In genomic region chr10:58701398-58702135, GRCh38 we compare ENCODE assay signal across 13 cellular contexts.
DNase-seq lines count a peak whose midpoint lies in the region; TF ChIP-seq lines count a peak whose summit lies in the region.
"Had no signal": no experiment of that assay in that cellular context is flagged by ENCODE, and none has a peak within 500 bp of the region (broad histone marks: within the 10 kb centered on the region; RNA-seq: fewer than 3 reads in every experiment).

No MANE protein-coding gene starts in this region.

- TF ChIP-seq POLR2A in breast epithelium (IDR thresholded peaks at IDR 0.05), result no peak

- H3K27me3 Mint-ChIP-seq in HFFc6 (ENCODE audit: insufficient read depth) (peaks cover 3% of the 10 kb centered on the region), H9 (ENCODE audit: low read depth) (no peaks in the 10 kb centered on the region)

- H2BK120ac ChIP-seq in H9 (ENCODE audit: low read depth, low read length, poor library complexity, severe bottlenecking), result no peak overlapping the region

- no peak overlapping the region for H2BK5ac ChIP-seq in H9 (ENCODE audit: insufficient read length, low read length)

- TF ChIP-seq CTCF in HFFc6 (IDR thresholded peaks at IDR 0.05) (no peak), breast epithelium (IDR thresholded peaks at IDR 0.05) (no peak), right atrium auricular region (IDR thresholded peaks at IDR 0.05) (no peak), H9 (conservative IDR thresholded peaks at IDR 0.05) (no peak)

- H3K27me3 ChIP-seq in breast epithelium, result no peaks in the 10 kb centered on the region
- H3K27me3 ChIP-seq in right atrium auricular region, result no peaks in the 10 kb centered on the region
- no peaks in the 10 kb centered on the region for H3K27me3 ChIP-seq in subcutaneous abdominal adipose tissue (ENCODE audit: control insufficient read depth in 5 of 5, insufficient read depth in 4 of 5, low read length in 5 of 5)
- no peaks in the 10 kb centered on the region for H3K27me3 ChIP-seq in H9 (ENCODE audit: insufficient read depth, low read length)
- H3K27me3 ChIP-seq: ovary had no signal

- no peaks in the 10 kb centered on the region for H3K23me2 ChIP-seq in H9 (ENCODE audit: insufficient read length, low read depth, low read length, poor library complexity, severe bottlenecking)

- no peaks in the 10 kb centered on the region for H3K79me2 ChIP-seq in H9 (ENCODE audit: insufficient read depth, low read length)

- H3K27ac Mint-ChIP-seq in HFFc6, result peak overlapping the region; percentile 90
- no peak overlapping the region for H3K27ac Mint-ChIP-seq in H9
- H3K27ac Mint-ChIP-seq: activated naive CD8-positive, alpha-beta T cell had no signal

- no peaks in the 10 kb centered on the region for H3K79me1 ChIP-seq in H9 (ENCODE audit: insufficient read depth, low read depth, low read length, poor library complexity, severe bottlenecking)

- H2AK5ac ChIP-seq in H9 (ENCODE audit: insufficient read length, low read length), result no peak overlapping the region

- H3K36me3 ChIP-seq in breast epithelium (no peaks in the 10 kb centered on the region), right atrium auricular region (no peaks in the 10 kb centered on the region), subcutaneous abdominal adipose tissue (ENCODE audit: control insufficient read depth in 5 of 5, insufficient read depth in 5 of 5, low read length in 5 of 5) (no peaks in the 10 kb centered on the region)
- H3K36me3 ChIP-seq: ovary had no signal

- no CpG with 5 or more reads among the region's 7 CpGs for WGBS in H9 (ENCODE audit: extremely low coverage, insufficient read length, low lambda C conversion rate)

- no peak overlapping the region for H4K8ac ChIP-seq in H9 (replicated peaks; ENCODE audit: insufficient read length, low read depth, low read length)

- DNase-seq in HFFc6, result peak; percentile 76
- DNase-seq in breast epithelium (ENCODE audit: low spot score in 2 of 2), result peak in 1 of 2 donors; percentile 26
- DNase-seq in right atrium auricular region (ENCODE audit: low spot score), result no peak
- no peak for DNase-seq in H9
- no peak for DNase-seq in HT-29 (ENCODE audit: low spot score)
- no peak for DNase-seq in NCI-H128 (lab: John Stamatoyannopoulos, UW; ENCODE audit: unreplicated experiment)
- DNase-seq in hypothalamus (lab: John Stamatoyannopoulos, UW), result no peak
- DNase-seq: activated CD4-positive, alpha-beta T cell treated with anti-CD3 and anti-CD28 coated beads, Interleukin-2, amount 50 U/mL, for 4 hours; NCI-H1436 treated with DMSO at 0.1 percent for 48 hours; NCI-H82 had no signal

- no peak overlapping the region for H3K23ac ChIP-seq in H9 (ENCODE audit: insufficient read length, low read depth, low read length)

- no peak overlapping the region for H3K4ac ChIP-seq in H9 (ENCODE audit: low read depth, low read length)

- H2BK15ac ChIP-seq in H9 (ENCODE audit: low read depth, low read length), result no peak overlapping the region

- H4K91ac ChIP-seq in H9 (ENCODE audit: insufficient read length, low read depth, low read length), result no peak overlapping the region

- no peak overlapping the region for H3K18ac ChIP-seq in H9 (ENCODE audit: insufficient read length, low read depth, low read length)

- H4K20me1 ChIP-seq in H9 (ENCODE audit: control insufficient read depth, insufficient read depth, insufficient read length), result no peaks in the 10 kb centered on the region

- H3K4me3 ChIP-seq in breast epithelium (peak overlapping the region in 1 of 3 donors; percentile 2), right atrium auricular region (no peak overlapping the region), subcutaneous abdominal adipose tissue (ENCODE audit: low read depth in 1 of 5, low read length in 5 of 5) (no peak overlapping the region)
- H3K4me3 ChIP-seq: ovary had no signal

- H3K14ac ChIP-seq in H9 (ENCODE audit: insufficient read depth, low read length), result no peak overlapping the region

- H3K36me3 Mint-ChIP-seq in HFFc6 (ENCODE audit: low read depth) (peaks cover 40% of the 10 kb centered on the region), H9 (ENCODE audit: insufficient read depth in 1 of 3, low read depth in 3 of 3) (no peaks in the 10 kb centered on the region)
- H3K36me3 Mint-ChIP-seq: activated naive CD8-positive, alpha-beta T cell had no signal

- intact Hi-C loops in breast epithelium (cut with DNase I; ENCODE audit: low total_unique reads), result no loop called here

- H3T11ph ChIP-seq in H9 (ENCODE audit: low read length), result no peak overlapping the region

- H3K9ac ChIP-seq in subcutaneous abdominal adipose tissue (ENCODE audit: low read length in 5 of 5) (no peak overlapping the region), H9 (ENCODE audit: extremely low read depth, insufficient read length, low read length) (no peak overlapping the region)

- no peaks in the 10 kb centered on the region for H3K9me3 ChIP-seq in breast epithelium
- H3K9me3 ChIP-seq in right atrium auricular region, result no peaks in the 10 kb centered on the region
- no peaks in the 10 kb centered on the region for H3K9me3 ChIP-seq in subcutaneous abdominal adipose tissue (ENCODE audit: control insufficient read depth in 5 of 5, low read length in 5 of 5)
- H3K9me3 ChIP-seq in H9 (ENCODE audit: control insufficient read depth, low read depth, low read length), result no peaks in the 10 kb centered on the region
- H3K9me3 ChIP-seq: ovary had no signal

- no peak overlapping the region for H4K5ac ChIP-seq in H9 (ENCODE audit: insufficient read length, low read depth, low read length)

- peaks cover 91% of the 10 kb centered on the region for H3K4me1 Mint-ChIP-seq in HFFc6 (ENCODE audit: low read depth)
- peaks cover 15 to 16% of the 10 kb centered on the region in 2 experiments for H3K4me1 Mint-ChIP-seq in H9

- no peak overlapping the region for H2BK12ac ChIP-seq in H9 (ENCODE audit: insufficient read length, low read depth, low read length)

- H2BK20ac ChIP-seq in H9 (ENCODE audit: low read depth, low read length, poor library complexity, severe bottlenecking), result no peak overlapping the region

- peaks cover 8% of the 10 kb centered on the region for H3K9me3 Mint-ChIP-seq in HFFc6
- H3K9me3 Mint-ChIP-seq in H9, result no peaks in the 10 kb centered on the region; a peak in 1 of 5 replicates

- no peak overlapping the region for H2AFZ ChIP-seq in H9 (ENCODE audit: low read length)

- H3K4me3 Mint-ChIP-seq in HFFc6, result peak overlapping the region; percentile 80
- H3K4me3 Mint-ChIP-seq in H9, result no peak overlapping the region
- H3K4me3 Mint-ChIP-seq: activated naive CD8-positive, alpha-beta T cell had no signal

- H3K4me2 ChIP-seq in H9 (ENCODE audit: insufficient read depth, insufficient read length, low read length), result no peak overlapping the region

- H3K4me1 ChIP-seq in breast epithelium, result no peaks in the 10 kb centered on the region
- H3K4me1 ChIP-seq in right atrium auricular region, result peaks cover 0 to 26% of the 10 kb centered on the region in 2 donors
- H3K4me1 ChIP-seq in subcutaneous abdominal adipose tissue (ENCODE audit: control insufficient read depth in 5 of 5, insufficient read depth in 5 of 5, low read length in 5 of 5), result peaks cover 0 to 5% (median 0%) of the 10 kb centered on the region in 5 donors
- no peaks in the 10 kb centered on the region; the same call in 1 of the 2 replicates for H3K4me1 ChIP-seq in H9 (ENCODE audit: insufficient read depth, low read length)

- H3K27ac ChIP-seq in breast epithelium, result peak overlapping the region; percentile 52 to 79
- H3K27ac ChIP-seq in right atrium auricular region, result peak overlapping the region; percentile 26 to 53
- H3K27ac ChIP-seq in subcutaneous abdominal adipose tissue (ENCODE audit: low read depth, low read length), result peak overlapping the region; percentile 15
- no peak overlapping the region for H3K27ac ChIP-seq in H9 (ENCODE audit: insufficient read length, low read depth, low read length)

- no peak overlapping the region for H3K56ac ChIP-seq in H9 (ENCODE audit: insufficient read length, low read depth, low read length)
